ENCODE assay signal across 10 cellular contexts in genomic region chr7:118288098-118288497, GRCh38.
A peak's percentile ranks its signal among the peaks of the same experiment; 100 is the strongest.
DNase-seq lines count a peak whose midpoint lies in the region; ATAC-seq and TF ChIP-seq lines count a peak whose summit lies in the region.
"Had no signal": no experiment of that assay in that cellular context is flagged by ENCODE, and none has a peak within 500 bp of the region (broad histone marks: within the 10 kb centered on the region; RNA-seq: fewer than 3 reads in every experiment).

No MANE protein-coding gene starts in this region.

- no peak overlapping the region for H2BK5ac ChIP-seq in H9 (ENCODE audit: insufficient read length, low read length)

- H2BK15ac ChIP-seq in H9 (ENCODE audit: low read depth, low read length) = no peak overlapping the region

- H3K23me2 ChIP-seq in H9 (ENCODE audit: insufficient read length, low read depth, low read length, poor library complexity, severe bottlenecking) = no peaks in the 10 kb centered on the region

- no peak overlapping the region for H3K9ac ChIP-seq in H9 (ENCODE audit: extremely low read depth, insufficient read length, low read length)

- TF ChIP-seq CTCF in H9 (conservative IDR thresholded peaks at IDR 0.05) = no peak

- no peaks in the 10 kb centered on the region for H3K36me3 ChIP-seq in effector memory CD4-positive, alpha-beta T cell (ENCODE audit: control insufficient read depth, insufficient read depth, low read length)

- peaks cover 4% of the 10 kb centered on the region for H3K9me3 ChIP-seq in effector memory CD4-positive, alpha-beta T cell (ENCODE audit: control insufficient read depth, low read length)
- no peaks in the 10 kb centered on the region for H3K9me3 ChIP-seq in H9 (ENCODE audit: control insufficient read depth, low read depth, low read length)

- peaks cover 2% of the 10 kb centered on the region in 2 experiments; a peak in 1 of 4 replicates for H3K4me1 Mint-ChIP-seq in H9

- H2BK120ac ChIP-seq in H9 (ENCODE audit: low read depth, low read length, poor library complexity, severe bottlenecking) = no peak overlapping the region

- H3K27me3 Mint-ChIP-seq in H9 (ENCODE audit: low read depth) = no peaks in the 10 kb centered on the region

- no peak overlapping the region for H3K18ac ChIP-seq in H9 (ENCODE audit: insufficient read length, low read depth, low read length)

- H3K27me3 ChIP-seq in effector memory CD4-positive, alpha-beta T cell (replicated peaks; ENCODE audit: control insufficient read depth, insufficient read depth, low read length, poor library complexity, severe bottlenecking) = no peaks in the 10 kb centered on the region
- no peaks in the 10 kb centered on the region for H3K27me3 ChIP-seq in H9 (ENCODE audit: insufficient read depth, low read length)

- DNase-seq in LHCN-M2 (ENCODE audit: low read depth) (peak; percentile 4), middle frontal gyrus (ENCODE audit: extremely low spot score, low spot score) (no peak), globus pallidus (ENCODE audit: low spot score) (no peak), H9 (no peak)
- no peak for DNase-seq in effector memory CD4-positive, alpha-beta T cell
- DNase-seq: cortex of kidney, left ventricle myocardium superior had no signal

- H3K27ac Mint-ChIP-seq in H9 = no peak overlapping the region

- H3K56ac ChIP-seq in H9 (ENCODE audit: insufficient read length, low read depth, low read length) = no peak overlapping the region

- H3K4me3 Mint-ChIP-seq in H9 = no peak overlapping the region

- H2BK12ac ChIP-seq in H9 (ENCODE audit: insufficient read length, low read depth, low read length) = no peak overlapping the region

- no peak overlapping the region for H4K8ac ChIP-seq in H9 (replicated peaks; ENCODE audit: insufficient read length, low read depth, low read length)

- no peak overlapping the region for H3K23ac ChIP-seq in H9 (ENCODE audit: insufficient read length, low read depth, low read length)

- no peak overlapping the region for H3T11ph ChIP-seq in H9 (ENCODE audit: low read length)

- no peak overlapping the region for H2AK5ac ChIP-seq in H9 (ENCODE audit: insufficient read length, low read length)

- peak overlapping the region; percentile 4 for H3K4me3 ChIP-seq in effector memory CD4-positive, alpha-beta T cell (ENCODE audit: insufficient read depth, low read depth, low read length, poor library complexity, severe bottlenecking)

- H3K27ac ChIP-seq in effector memory CD4-positive, alpha-beta T cell (ENCODE audit: insufficient read depth, low read length, poor library complexity, severe bottlenecking) = no peak overlapping the region
- H3K27ac ChIP-seq in H9 (ENCODE audit: insufficient read length, low read depth, low read length) = no peak overlapping the region

- no peak overlapping the region for H3K4ac ChIP-seq in H9 (ENCODE audit: low read depth, low read length)

- H4K5ac ChIP-seq in H9 (ENCODE audit: insufficient read length, low read depth, low read length) = no peak overlapping the region

- no peaks in the 10 kb centered on the region for H3K79me2 ChIP-seq in H9 (ENCODE audit: insufficient read depth, low read length)

- no peak overlapping the region for H3K14ac ChIP-seq in H9 (ENCODE audit: insufficient read depth, low read length)

- H3K79me1 ChIP-seq in H9 (ENCODE audit: insufficient read depth, low read depth, low read length, poor library complexity, severe bottlenecking) = no peaks in the 10 kb centered on the region

- H2BK20ac ChIP-seq in H9 (ENCODE audit: low read depth, low read length, poor library complexity, severe bottlenecking) = no peak overlapping the region

- H4K91ac ChIP-seq in H9 (ENCODE audit: insufficient read length, low read depth, low read length) = no peak overlapping the region

- H3K36me3 Mint-ChIP-seq in H9 (ENCODE audit: insufficient read depth in 1 of 3, low read depth in 3 of 3) = peaks cover 10 to 14% (median 14%) of the 10 kb centered on the region in 3 experiments

- H3K4me1 ChIP-seq in effector memory CD4-positive, alpha-beta T cell (ENCODE audit: control insufficient read depth, insufficient read depth, low read length, poor library complexity, severe bottlenecking) = peaks cover 13% of the 10 kb centered on the region
- H3K4me1 ChIP-seq in H9 (ENCODE audit: insufficient read depth, low read length) = no peaks in the 10 kb centered on the region

- peaks cover 20 to 29% of the 10 kb centered on the region in 2 experiments for H3K9me3 Mint-ChIP-seq in H9

- ATAC-seq in GM18867 (IDR thresholded peaks at IDR 0.05; ENCODE audit: unreplicated experiment) = peak; percentile 88
- peak; percentile 83 for ATAC-seq in HG02610 (IDR thresholded peaks at IDR 0.05; ENCODE audit: unreplicated experiment)
- no peak for ATAC-seq in activated CD4-positive, CD25-positive, alpha-beta regulatory T cell treated with anti-CD3 and anti-CD28 coated beads, Interleukin-2, amount 50 U/mL, for 24 hours
- ATAC-seq: left ventricle myocardium superior had no signal

- no peak overlapping the region for H2AFZ ChIP-seq in H9 (ENCODE audit: low read length)

- H4K20me1 ChIP-seq in H9 (ENCODE audit: control insufficient read depth, insufficient read depth, insufficient read length) = no peaks in the 10 kb centered on the region

- H3K4me2 ChIP-seq in H9 (ENCODE audit: insufficient read depth, insufficient read length, low read length) = no peak overlapping the region

Comparison
In these comparisons a context has a peak if more than half of its experiments do, and no peak if none do; other contexts are left out.
1. ATAC-seq: peak in GM18867 (single experiment) and HG02610 (single experiment); none in activated CD4-positive, CD25-positive, alpha-beta regulatory T cell treated with anti-CD3 and anti-CD28 coated beads, Interleukin-2, amount 50 U/mL, for 24 hours (0 of 2).